8 cellular contexts compared by ENCODE assay signal in genomic region chr1:89065077-89065868, GRCh38. TPM values are rescaled to one million over a fixed set of nuclear protein-coding genes. Genes with fewer than 3 reads are reported as not detected.
DNase-seq lines count a peak whose midpoint lies in the region; ATAC-seq, FAIRE-seq and TF ChIP-seq lines count a peak whose summit lies in the region.

Gene GBP1, minus strand, starts transcription at chr1:89065208. Its CDS starts 1,974 bp downstream, at chr1:89063234.

- H3K23ac ChIP-seq in H1 (ENCODE audit: insufficient read length) = no peak within 1 kb of the TSS

- H2BK15ac ChIP-seq in H1 (ENCODE audit: low read length) = no peak within 1 kb of the TSS

- H3K14ac ChIP-seq in H1 (ENCODE audit: insufficient read length) = no peak within 1 kb of the TSS

- no peak within 1 kb of the TSS for H3K9ac ChIP-seq in H1 (replicated peaks in 1 of 4; ENCODE audit: extremely low read depth in 1 of 4, low read depth in 3 of 4, low read length in 3 of 4)
- peak within 1 kb of the TSS; percentile 76 to 81 for H3K9ac ChIP-seq in mucosa of rectum (ENCODE audit: low read depth in 1 of 2, low read length in 2 of 2)

- POLR2A ChIA-PET in RWPE1 (lab: Yijun Ruan, JAX; ENCODE audit: low non-redundant PET) = no interaction called here
- POLR2A ChIA-PET in H1 (lab: Charles Lee; ENCODE audit: partially characterized antibody) = no interaction called here

- H3K4me3 ChIP-seq in H1 (ENCODE audit: extremely low read depth in 1 of 4, insufficient read depth in 2 of 4, low read depth in 3 of 4, low read length in 4 of 4) (no peak within 1 kb of the TSS), mucosa of rectum (ENCODE audit: low read length in 2 of 2) (peak within 1 kb of the TSS; percentile 77 to 85)

- no peak within 1 kb of the TSS for H4K8ac ChIP-seq in H1 (ENCODE audit: extremely low read depth, insufficient read depth, low read length)

- no peak within 1 kb of the TSS for H3K4ac ChIP-seq in H1 (replicated peaks; ENCODE audit: insufficient read length, low read depth, low read length)

- no peak within 1 kb of the TSS for H3K56ac ChIP-seq in H1 (replicated peaks; ENCODE audit: insufficient read length, low read depth, low read length)

- H3K9me3 ChIP-seq in H1 (ENCODE audit: insufficient read depth in 2 of 2, low read depth in 1 of 2, low read length in 1 of 2) (no peaks in the 10 kb centered on the region), mucosa of rectum (ENCODE audit: control insufficient read depth in 2 of 2, low read length in 2 of 2) (no peaks in the 10 kb centered on the region)

- H4K91ac ChIP-seq in H1 (replicated peaks; ENCODE audit: insufficient read length, low read length) = no peak within 1 kb of the TSS

- no peaks in the 10 kb centered on the region for H3K79me1 ChIP-seq in H1 (ENCODE audit: low read depth, low read length)

- no peak within 1 kb of the TSS for H3K27ac ChIP-seq in RWPE1
- no peak within 1 kb of the TSS for H3K27ac ChIP-seq in H1 (ENCODE audit: low read depth, low read length)
- H3K27ac ChIP-seq in mucosa of rectum (ENCODE audit: low read depth in 2 of 2, low read length in 2 of 2) = peak within 1 kb of the TSS; percentile 82 to 85

- H3K4me2 ChIP-seq in H1 (ENCODE audit: insufficient read depth in 1 of 2, low read depth in 2 of 2, low read length in 2 of 2) = no peak within 1 kb of the TSS

- no peak for TF ChIP-seq CTCF in RWPE1 (conservative IDR thresholded peaks at IDR 0.05; ENCODE audit: low read depth)
- TF ChIP-seq CTCF in H1 (IDR thresholded peaks at IDR 0.05; ENCODE audit: control extremely low read depth in 1 of 3, insufficient read depth in 1 of 3, low read depth in 1 of 3, low read length in 3 of 3) = no peak

- no peaks in the 10 kb centered on the region for H3K23me2 ChIP-seq in H1 (ENCODE audit: low read depth, low read length)

- H3K36me3 ChIP-seq in H1 (ENCODE audit: control insufficient read depth in 2 of 4, insufficient read depth in 4 of 4, low read length in 3 of 4) (no peaks in the 10 kb centered on the region), mucosa of rectum (ENCODE audit: control insufficient read depth in 2 of 2, insufficient read depth in 2 of 2, low read length in 2 of 2) (peaks cover 0 to under 1% of the 10 kb centered on the region in 2 donors)

- H4K20me1 ChIP-seq in H1 (replicated peaks in 1 of 2; ENCODE audit: control insufficient read depth in 1 of 2, insufficient read depth in 2 of 2, low read length in 2 of 2) = no peaks in the 10 kb centered on the region

- CTCF ChIA-PET in RWPE1 (lab: Yijun Ruan, JAX) (interaction anchor here (0.6 kb wide), 1 partner anchor 30 kb away, joined by 3 read pairs; no protein-coding TSS in a partner anchor), H1 (lab: Charles Lee; ENCODE audit: partially characterized antibody) (no interaction called here)

- ATAC-seq in HG02870 (IDR thresholded peaks at IDR 0.05; ENCODE audit: unreplicated experiment) = peak; percentile 70

- no peak within 1 kb of the TSS for H3K18ac ChIP-seq in H1 (ENCODE audit: extremely low read depth, low read length)

- no peaks in the 10 kb centered on the region for H3K27me3 ChIP-seq in H1 (replicated peaks in 1 of 4; ENCODE audit: control insufficient read depth in 3 of 4, extremely low read depth in 1 of 4, insufficient read depth in 3 of 4, low read length in 3 of 4)
- no peaks in the 10 kb centered on the region for H3K27me3 ChIP-seq in mucosa of rectum (ENCODE audit: control insufficient read depth in 2 of 2, insufficient read depth in 2 of 2, low read length in 2 of 2)

- DNase-seq in NCI-H510A treated with DMSO at 0.1 percent for 48 hours (lab: John Stamatoyannopoulos, UW) (peak; percentile 75), NCI-H510A (lab: John Stamatoyannopoulos, UW) (no peak), RWPE1 (ENCODE audit: low spot score) (peak; percentile 57), H1 (ENCODE audit: low read depth in 1 of 2, low spot score in 2 of 2) (no peak), NCI-H1105 treated with DMSO at 0.1 percent for 48 hours (lab: John Stamatoyannopoulos, UW) (no peak), NCI-H187 treated with DMSO at 0.1 percent for 48 hours (lab: John Stamatoyannopoulos, UW) (no peak)

- TF ChIP-seq EP300 in H1 (IDR thresholded peaks at IDR 0.05; ENCODE audit: borderline replicate concordance in 1 of 2, low read depth in 2 of 2, low read length in 2 of 2) = no peak

- H2BK12ac ChIP-seq in H1 (ENCODE audit: low read depth, low read length) = no peak within 1 kb of the TSS

- H2AFZ ChIP-seq in H1 (ENCODE audit: low read length) = peak within 1 kb of the TSS; percentile 52; the same call in 1 of the 2 replicates

- H3K79me2 ChIP-seq in H1 (ENCODE audit: control insufficient read depth in 1 of 2, insufficient read depth in 2 of 2, low read length in 2 of 2) = no peaks in the 10 kb centered on the region

- no peak for FAIRE-seq in H1 (lab: Jason Lieb, UNC)

- TF ChIP-seq RAD21 in H1 (IDR thresholded peaks at IDR 0.05 in 1 of 2, conservative IDR thresholded peaks at IDR 0.05 in 1 of 2; ENCODE audit: low read depth in 2 of 2, low read length in 2 of 2) = no peak

- H2BK5ac ChIP-seq in H1 (ENCODE audit: low read depth, low read length) = no peak within 1 kb of the TSS

- H2BK120ac ChIP-seq in H1 (replicated peaks; ENCODE audit: low read depth, low read length) = no peak within 1 kb of the TSS

- H4K5ac ChIP-seq in H1 (ENCODE audit: insufficient read length, low read depth, low read length) = no peak within 1 kb of the TSS

- 91% methylated on average over 4 of the region's 4 CpGs; no CpG with 5 or more reads in 1 of the 2 experiments for WGBS in H1 (ENCODE audit: extremely low coverage in 1 of 2, insufficient coverage in 1 of 2, insufficient read length in 1 of 2, insufficient replicate concordance in 2 of 2, low coverage in 1 of 2, low lambda C conversion rate in 2 of 2, missing lambda C conversion rate in 1 of 2), 2 experiments

- no peaks in the 10 kb centered on the region for H3K4me1 ChIP-seq in H1 (replicated peaks in 1 of 4; ENCODE audit: control insufficient read depth in 3 of 4, insufficient read depth in 4 of 4, low read length in 3 of 4)
- peaks cover 0 to 12% of the 10 kb centered on the region in 2 donors for H3K4me1 ChIP-seq in mucosa of rectum (ENCODE audit: control insufficient read depth in 2 of 2, insufficient read depth in 2 of 2, low read length in 2 of 2)

- H2AK5ac ChIP-seq in H1 (ENCODE audit: low read depth, low read length) = no peak within 1 kb of the TSS

- no peak within 1 kb of the TSS for H2BK20ac ChIP-seq in H1 (ENCODE audit: low read length)

- TF ChIP-seq POLR2A in H1 (IDR thresholded peaks at IDR 0.05; ENCODE audit: control extremely low read depth in 1 of 2, low read depth in 2 of 2, low read length in 2 of 2) = no peak

TF ChIP-seq in H1, 55 proteins besides CTCF, POLR2A, EP300 and RAD21 (continues in another document):
- no peak for TF ChIP-seq HDAC6 (IDR thresholded peaks at IDR 0.05; ENCODE audit: low read depth, low read length)
- no peak for TF ChIP-seq SIX5 (IDR thresholded peaks at IDR 0.05; ENCODE audit: low read depth, low read length)

RNA-seq across cellular contexts. Expression of gene GBP1, which starts in this region (rescaled TPM):
- total RNA-seq in H1 (2021; fragmentation: NEBNext Ultra II Directional; extraction: Animal tissue kit (Norgen Biotek cat#: 25700)) = not detected in 2 replicates
- not detected in 2 replicates for polyA plus RNA-seq in H1 (2011; rRNA removed)
- polyA plus RNA-seq in H1 (2011; cell fraction: cytosol; rRNA removed) = not detected
- polyA plus RNA-seq in H1 (2011; cell fraction: nucleus; rRNA removed) = not detected
- polyA plus RNA-seq in H1 (2012, experiment 1 of 2) = not detected in 4 replicates
- polyA plus RNA-seq in H1 (2012, experiment 2 of 2) = not detected
- polyA plus RNA-seq in H1 (2013, experiment 1 of 2) = not detected
- not detected for polyA plus RNA-seq in H1 (2013, experiment 2 of 2)
- not detected in 2 replicates for polyA minus RNA-seq in H1 (2011; rRNA and poly(A)+ RNA removed)
- polyA minus RNA-seq in H1 (2011; cell fraction: cytosol; rRNA and poly(A)+ RNA removed) = not detected
- polyA minus RNA-seq in H1 (2011; cell fraction: nucleus; rRNA and poly(A)+ RNA removed) = not detected

Comparison
In these comparisons a context has a peak if more than half of its experiments do, and no peak if none do; other contexts are left out.
1. DNase-seq: peak in NCI-H510A treated with DMSO at 0.1 percent for 48 hours (single experiment) and RWPE1 (single experiment); none in NCI-H510A (single experiment), H1 (0 of 2), NCI-H1105 treated with DMSO at 0.1 percent for 48 hours (single experiment) and NCI-H187 treated with DMSO at 0.1 percent for 48 hours (single experiment).
2. H3K27ac ChIP-seq: peak in mucosa of rectum (2 of 2); none in RWPE1 (single experiment) and H1 (single experiment).
3. H3K4me3 ChIP-seq: peak in mucosa of rectum (2 of 2); none in H1 (0 of 4).
4. H3K9ac ChIP-seq: peak in mucosa of rectum (2 of 2); none in H1 (0 of 4).